ENCODE assay signal across 19 cellular contexts in genomic region chr12:5690240-5690639, GRCh38.
"Had no signal": no experiment of that assay in that cellular context is flagged by ENCODE, and none has a peak within 500 bp of the region (broad histone marks: within the 10 kb centered on the region; RNA-seq: fewer than 3 reads in every experiment).

No MANE protein-coding gene starts in this region.

- H3K27me3 ChIP-seq: colonic mucosa, esophagus squamous epithelium, gastrocnemius medialis had no signal

- ATAC-seq: effector memory CD8-positive, alpha-beta T cell; esophagus mucosa; gastrocnemius medialis; left cardiac atrium; left lung; lower lobe of right lung had no signal

- H3K4me3 ChIP-seq: colonic mucosa, esophagus squamous epithelium, gastrocnemius medialis, heart right ventricle, left lung, lower lobe of right lung had no signal

- H3K4me1 ChIP-seq: colonic mucosa, gastrocnemius medialis, heart right ventricle, left lung, lower lobe of right lung had no signal

- H3K9me3 ChIP-seq: colonic mucosa, esophagus squamous epithelium, gastrocnemius medialis, heart right ventricle, left lung, lower lobe of right lung had no signal

- H3K36me3 ChIP-seq: colonic mucosa, esophagus squamous epithelium, gastrocnemius medialis, left lung, lower lobe of right lung had no signal

- H3K27ac ChIP-seq: colonic mucosa, epithelial cell of prostate, esophagus squamous epithelium, gastrocnemius medialis, heart right ventricle, left lung, lower lobe of right lung had no signal

- DNase-seq: colonic mucosa; cortex of kidney; effector CD8-positive, alpha-beta T cell; effector memory CD8-positive, alpha-beta T cell; esophagus squamous epithelium; foreskin fibroblast; foreskin melanocyte; gastrocnemius medialis; glutamatergic neuron; head of caudate nucleus; heart right ventricle; hippocampal formation; left cardiac atrium; left lung; lower lobe of right lung; mesenchymal stem cell; midbrain had no signal
